Comparison of ENCODE assay signal across 30 cellular contexts in the genomic region with DNA sequence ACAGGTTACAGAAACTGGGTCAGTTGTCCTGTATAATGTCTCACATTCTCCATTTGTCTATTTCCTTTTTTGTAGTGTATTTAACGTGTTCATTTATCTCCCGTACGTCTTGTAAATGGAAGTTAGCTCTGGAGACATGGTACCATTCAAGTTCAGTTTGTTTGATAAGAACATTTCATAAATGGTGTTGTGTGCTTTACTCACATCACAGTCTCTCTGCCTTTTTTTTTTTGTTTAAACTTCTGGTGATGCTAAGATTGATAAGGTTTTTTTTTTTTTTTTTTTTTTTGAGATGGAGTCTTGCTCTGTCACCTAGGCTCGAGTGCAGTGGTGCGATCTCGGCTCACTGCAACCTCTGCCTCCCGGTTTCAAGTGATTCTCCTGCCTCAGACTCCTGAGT.
"Had no signal": no experiment of that assay in that cellular context is flagged by ENCODE, and none has a peak within 500 bp of the region (broad histone marks: within the 10 kb centered on the region; RNA-seq: fewer than 3 reads in every experiment).

No MANE protein-coding gene starts in this region.

- H3K4me3 Mint-ChIP-seq: activated CD4-positive, alpha-beta T cell treated with anti-CD3 and anti-CD28 coated beads for 36 hours; activated CD4-positive, alpha-beta T cell treated with anti-CD3 and anti-CD28 coated beads, Interleukin-2, amount 10 ng/mL, durations not matched to agents 7 days and 5 days; activated CD8-positive, alpha-beta T cell treated with anti-CD3 and anti-CD28 coated beads, Interleukin-2, amount 10 ng/mL, durations not matched to agents 7 days and 5 days; activated naive CD4-positive, alpha-beta T cell treated with anti-CD3 and anti-CD28 coated beads for 36 hours; activated T-cell treated with anti-CD3 and anti-CD28 coated beads, Interleukin-2, amount 50 U/mL, for 4 hours; activated T-helper 1 cell treated with anti-CD3 and anti-CD28 coated beads, Interleukin-12 subunit alpha, Interleukin-12 subunit beta, Interleukin-2, Interleukin-4 antibody, amounts not matched to agents 30 ng/mL and 10 ng/mL and 1 ng/mL, durations not matched to agents 14 hours and 24 hours and 36 hours had no signal

- H3K9me3 ChIP-seq: adrenal gland, body of pancreas, breast epithelium, SK-N-SH had no signal

- DNase-seq: activated CD4-positive, alpha-beta T cell treated with anti-CD3 and anti-CD28 coated beads for 36 hours; activated CD4-positive, alpha-beta T cell treated with anti-CD3 and anti-CD28 coated beads, Interleukin-2, amount 10 ng/mL, durations not matched to agents 7 days and 5 days; activated CD4-positive, alpha-beta T cell treated with anti-CD3 and anti-CD28 coated beads, Interleukin-2, amount 50 U/mL, for 48 hours; activated CD8-positive, alpha-beta T cell treated with anti-CD3 and anti-CD28 coated beads, Interleukin-2, amount 10 ng/mL, durations not matched to agents 7 days and 5 days; activated gamma-delta T cell treated with Interleukin-2 at 50 U/mL for 16 hours; activated naive CD4-positive, alpha-beta T cell treated with anti-CD3 and anti-CD28 coated beads for 36 hours; activated T-cell treated with anti-CD3 and anti-CD28 coated beads for 4 hours; activated T-cell treated with anti-CD3 and anti-CD28 coated beads, Interleukin-2, amount 50 U/mL, for 4 hours; adrenal gland; body of pancreas; cerebellar nuclear complex; NCI-H1092 treated with DMSO at 0.1 percent for 48 hours; NCI-H1417; NCI-H146; NCI-H187; NCI-H2029 treated with DMSO at 0.1 percent for 48 hours; NCI-H2107; NCI-H2171; NCI-H510A; NCI-H526; NCI-H748 treated with DMSO at 0.1 percent for 48 hours; NK-92 treated with Interleukin-12 subunit alpha and Interleukin-12 subunit beta, amount 100 ng/mL, for 24 hours; Right ventricle myocardium superior; SK-N-SH; T1000; WERI-Rb-1 had no signal

- H3K27ac ChIP-seq: adrenal gland, body of pancreas, breast epithelium, KMS-11, WERI-Rb-1 had no signal

- ATAC-seq: activated CD4-positive, alpha-beta T cell treated with anti-CD3 and anti-CD28 coated beads for 36 hours; activated CD8-positive, alpha-beta T cell treated with anti-CD3 and anti-CD28 coated beads, Interleukin-2, amount 10 ng/mL, durations not matched to agents 7 days and 5 days; activated naive CD4-positive, alpha-beta T cell treated with anti-CD3 and anti-CD28 coated beads, Interleukin-2, amount 50 U/mL, for 72 hours; activated T-cell treated with anti-CD3 and anti-CD28 coated beads, Interleukin-2, amount 50 U/mL, for 4 hours; body of pancreas had no signal

- H3K27me3 Mint-ChIP-seq: activated CD4-positive, alpha-beta T cell treated with anti-CD3 and anti-CD28 coated beads for 36 hours; activated CD4-positive, alpha-beta T cell treated with anti-CD3 and anti-CD28 coated beads, Interleukin-2, amount 10 ng/mL, durations not matched to agents 7 days and 5 days had no signal

- H3K9ac ChIP-seq: KMS-11, SK-N-SH had no signal

- H3K9me3 Mint-ChIP-seq: activated CD4-positive, alpha-beta T cell treated with anti-CD3 and anti-CD28 coated beads, Interleukin-2, amount 10 ng/mL, durations not matched to agents 7 days and 5 days; activated naive CD4-positive, alpha-beta T cell treated with anti-CD3 and anti-CD28 coated beads for 36 hours; activated naive CD4-positive, alpha-beta T cell treated with anti-CD3 and anti-CD28 coated beads, Interleukin-2, amount 50 U/mL, for 72 hours; activated T-cell treated with anti-CD3 and anti-CD28 coated beads, Interleukin-2, amount 50 U/mL, for 4 hours; activated T-helper 1 cell treated with anti-CD3 and anti-CD28 coated beads, Interleukin-12 subunit alpha, Interleukin-12 subunit beta, Interleukin-2, Interleukin-4 antibody, amounts not matched to agents 30 ng/mL and 10 ng/mL and 1 ng/mL, durations not matched to agents 14 hours and 24 hours and 36 hours had no signal

- H3K27ac Mint-ChIP-seq: activated CD4-positive, alpha-beta T cell treated with anti-CD3 and anti-CD28 coated beads for 36 hours; activated CD4-positive, alpha-beta T cell treated with anti-CD3 and anti-CD28 coated beads, Interleukin-2, amount 10 ng/mL, durations not matched to agents 7 days and 5 days; activated CD8-positive, alpha-beta T cell treated with anti-CD3 and anti-CD28 coated beads, Interleukin-2, amount 10 ng/mL, durations not matched to agents 7 days and 5 days; activated naive CD4-positive, alpha-beta T cell treated with anti-CD3 and anti-CD28 coated beads for 36 hours; activated naive CD4-positive, alpha-beta T cell treated with anti-CD3 and anti-CD28 coated beads, Interleukin-2, amount 50 U/mL, for 72 hours; activated T-helper 1 cell treated with anti-CD3 and anti-CD28 coated beads, Interleukin-12 subunit alpha, Interleukin-12 subunit beta, Interleukin-2, Interleukin-4 antibody, amounts not matched to agents 30 ng/mL and 10 ng/mL and 1 ng/mL, durations not matched to agents 14 hours and 24 hours and 36 hours had no signal

- H3K36me3 ChIP-seq: adrenal gland, breast epithelium, WERI-Rb-1 had no signal

- H3K4me3 ChIP-seq: adrenal gland, body of pancreas, breast epithelium had no signal
